Comparison of ENCODE assay signal across 8 cellular contexts in the genomic region with DNA sequence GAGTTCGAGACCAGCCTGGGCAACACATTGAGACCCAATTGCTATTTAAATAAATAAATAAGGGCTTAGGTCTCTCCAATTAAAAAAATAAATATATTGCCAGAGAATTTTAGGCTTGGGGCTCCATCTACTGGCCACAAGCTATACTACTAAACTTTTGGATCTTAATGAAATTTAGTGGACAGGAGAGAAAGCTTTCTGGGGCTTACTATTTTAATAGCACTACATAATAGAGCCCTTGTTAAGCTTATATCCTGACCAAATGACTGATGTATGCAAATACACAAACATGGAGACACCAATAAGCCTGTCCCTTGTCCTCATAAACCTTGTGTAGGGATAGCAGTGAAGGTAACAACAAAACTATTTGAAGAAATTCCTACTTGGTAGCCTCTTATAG. TPM values are rescaled to one million over a fixed set of nuclear protein-coding genes. Genes with fewer than 3 reads are reported as not detected.
DNase-seq lines count a peak whose midpoint lies in the region; ATAC-seq and TF ChIP-seq lines count a peak whose summit lies in the region.

No MANE protein-coding gene starts in this region.

- TF ChIP-seq CTCF in CD14-positive monocyte (IDR thresholded peaks at IDR 0.05): peak; percentile 71
- TF ChIP-seq CTCF in activated CD8-positive, alpha-beta T cell treated with anti-CD3 and anti-CD28 coated beads for 36 hours (IDR thresholded peaks at IDR 0.05): peak; percentile 47

- H3K4me1 Mint-ChIP-seq in CD14-positive monocyte: no peaks in the 10 kb centered on the region
- H3K4me1 Mint-ChIP-seq in activated CD8-positive, alpha-beta T cell treated with anti-CD3 and anti-CD28 coated beads for 36 hours (ENCODE audit: low read depth): no peaks in the 10 kb centered on the region

- peaks cover 81 to 93% of the 10 kb centered on the region in 2 donors for H3K36me3 Mint-ChIP-seq in CD14-positive monocyte
- H3K36me3 Mint-ChIP-seq in activated CD8-positive, alpha-beta T cell treated with anti-CD3 and anti-CD28 coated beads for 36 hours (ENCODE audit: low read depth): peaks cover 46% of the 10 kb centered on the region

- intact Hi-C loops in CD14-positive monocyte (cut with micrococcal nuclease): loop anchor here in 1 of 2 donors (5.0 to 10.0 kb wide), 2 partner anchors 172 to 245 kb away; no protein-coding TSS in a partner anchor
- intact Hi-C loops in activated CD8-positive, alpha-beta T cell treated with anti-CD3 and anti-CD28 coated beads for 36 hours (cut with micrococcal nuclease): no loop called here

- no peak overlapping the region for H3K27ac Mint-ChIP-seq in CD14-positive monocyte
- H3K27ac Mint-ChIP-seq in activated CD8-positive, alpha-beta T cell treated with anti-CD3 and anti-CD28 coated beads for 36 hours: no peak overlapping the region

- CTCF ChIA-PET in activated CD8-positive, alpha-beta T cell treated with anti-CD3 and anti-CD28 coated beads for 36 hours (lab: Charles Lee): interaction anchor here (0.6 to 4.0 kb wide), 37 partner anchors 9 to 295 kb away, joined by 3 to 37 read pairs (median 4); a partner anchor contains a TSS

- H3K9me3 Mint-ChIP-seq in CD14-positive monocyte: no peaks in the 10 kb centered on the region
- no peaks in the 10 kb centered on the region for H3K9me3 Mint-ChIP-seq in activated CD8-positive, alpha-beta T cell treated with anti-CD3 and anti-CD28 coated beads for 36 hours

- POLR2A ChIA-PET in activated CD8-positive, alpha-beta T cell treated with anti-CD3 and anti-CD28 coated beads for 36 hours (lab: Charles Lee): interaction anchor here (0.6 to 1.5 kb wide), 4 partner anchors 12 to 37 kb away, joined by 3 to 5 read pairs (median 4); a partner anchor contains a TSS

- no peak for ATAC-seq in activated CD8-positive, alpha-beta T cell treated with anti-CD3 and anti-CD28 coated beads for 36 hours
- ATAC-seq in GM19395 (IDR thresholded peaks at IDR 0.05; ENCODE audit: unreplicated experiment): no peak

- no peak overlapping the region for H3K4me3 Mint-ChIP-seq in CD14-positive monocyte
- H3K4me3 Mint-ChIP-seq in activated CD8-positive, alpha-beta T cell treated with anti-CD3 and anti-CD28 coated beads for 36 hours: no peak overlapping the region

- DNase-seq in CD14-positive monocyte (ENCODE audit: low spot score) (no peak), HCEC 1CT (peak; percentile 21), left kidney (ENCODE audit: low read depth, low spot score) (peak; percentile 51), iPS-NIHi11 (ENCODE audit: low spot score) (no peak), retina (no peak)
- DNase-seq in activated CD8-positive, alpha-beta T cell treated with anti-CD3 and anti-CD28 coated beads for 36 hours: peak; percentile 39
- no peak for DNase-seq in stimulated activated CD4-positive, alpha-beta T cell treated with anti-CD3 and anti-CD28 coated beads, Interleukin-1b, Interleukin-23, amount 100 ng/mL, for 48 hours

- peaks cover 0 to 1% (median 0%) of the 10 kb centered on the region in 3 donors for H3K27me3 Mint-ChIP-seq in CD14-positive monocyte (ENCODE audit: low read depth in 3 of 3)
- no peaks in the 10 kb centered on the region for H3K27me3 Mint-ChIP-seq in activated CD8-positive, alpha-beta T cell treated with anti-CD3 and anti-CD28 coated beads for 36 hours

RNA-seq across cellular contexts. Expression of a gene that starts 18.4 kb away (rescaled TPM):
- polyA plus RNA-seq in CD14-positive monocyte: 10 to 100 TPM; 94.8 to 97.3 TPM
- 100 to 1,000 TPM; 379 to 388 TPM for total RNA-seq in activated CD8-positive, alpha-beta T cell treated with anti-CD3 and anti-CD28 coated beads for 36 hours

RNA-seq across cellular contexts. Expression of a gene that starts 18.7 kb away (rescaled TPM):
- polyA plus RNA-seq in CD14-positive monocyte: under 1 TPM in 1 of 2 donors, not detected in 1; 0.67 TPM
- total RNA-seq in activated CD8-positive, alpha-beta T cell treated with anti-CD3 and anti-CD28 coated beads for 36 hours: under 1 TPM in 1 of 2 experiments, not detected in 1; 0.72 TPM

RNA-seq across cellular contexts. Expression of a gene that starts 20.6 kb away (rescaled TPM):
- not detected for polyA plus RNA-seq in CD14-positive monocyte
- under 1 TPM in 1 of 2 experiments, not detected in 1; 0.43 TPM for total RNA-seq in activated CD8-positive, alpha-beta T cell treated with anti-CD3 and anti-CD28 coated beads for 36 hours

RNA-seq across cellular contexts. Expression of a gene that starts 24.2 kb away (rescaled TPM):
- polyA plus RNA-seq in CD14-positive monocyte: 10 to 100 TPM; 34.7 to 59.6 TPM
- 10 to 100 TPM in 1 of 2 experiments, 1 to 10 TPM in 1; 9.3 to 11.3 TPM for total RNA-seq in activated CD8-positive, alpha-beta T cell treated with anti-CD3 and anti-CD28 coated beads for 36 hours

RNA-seq across cellular contexts. Expression of a gene that starts 35.5 kb away (rescaled TPM):
- 1 to 10 TPM; 1.2 to 1.4 TPM for polyA plus RNA-seq in CD14-positive monocyte
- 1 to 10 TPM; 8.0 to 8.2 TPM for total RNA-seq in activated CD8-positive, alpha-beta T cell treated with anti-CD3 and anti-CD28 coated beads for 36 hours

Comparison
In these comparisons a context has a peak if more than half of its experiments do, and no peak if none do; other contexts are left out.
1. DNase-seq: peak in HCEC 1CT (single experiment), activated CD8-positive, alpha-beta T cell treated with anti-CD3 and anti-CD28 coated beads for 36 hours (single experiment) and left kidney (single experiment); none in CD14-positive monocyte (single experiment), iPS-NIHi11 (single experiment), retina (single experiment) and stimulated activated CD4-positive, alpha-beta T cell treated with anti-CD3 and anti-CD28 coated beads, Interleukin-1b, Interleukin-23, amount 100 ng/mL, for 48 hours (single experiment).